15 cellular contexts compared by ENCODE assay signal in the genomic region with DNA sequence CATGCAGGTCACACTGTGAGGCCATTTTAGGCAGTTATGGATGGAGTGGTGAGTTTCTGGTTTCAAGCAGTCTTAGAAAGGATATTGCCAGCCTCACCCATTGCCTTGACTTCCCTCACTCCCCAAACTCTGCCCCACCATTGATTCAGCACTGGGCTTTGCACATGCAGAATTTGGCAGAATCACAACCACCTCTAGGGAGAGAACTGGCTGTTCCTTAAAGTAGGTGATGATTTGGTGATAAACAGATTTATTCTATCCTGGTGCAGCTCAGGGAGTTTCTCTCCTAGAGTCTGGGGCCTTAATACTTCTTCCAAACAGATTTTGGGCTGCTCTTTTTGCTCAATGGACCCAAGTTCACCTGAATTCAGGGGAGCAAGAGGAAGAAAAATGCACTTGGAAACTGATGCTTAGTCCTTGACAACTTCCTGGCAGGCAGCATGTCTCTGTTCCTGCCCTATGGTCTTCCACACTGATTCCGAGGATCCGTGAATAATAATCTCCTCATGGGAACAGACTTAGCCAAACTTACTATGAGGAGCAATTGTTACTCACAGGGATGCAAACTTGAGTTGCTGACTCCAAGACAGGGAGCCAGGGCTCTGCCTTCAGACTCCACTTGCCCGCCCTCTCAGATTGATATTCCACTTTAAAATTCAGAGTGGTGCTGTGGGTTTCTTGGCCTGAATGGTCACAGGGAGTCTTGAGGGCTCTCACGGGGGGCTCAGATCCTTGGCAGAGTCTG.
A peak's percentile ranks its signal among the peaks of the same experiment; 100 is the strongest.
DNase-seq lines count a peak whose midpoint lies in the region; ATAC-seq and TF ChIP-seq lines count a peak whose summit lies in the region.
"Had no signal": no experiment of that assay in that cellular context is flagged by ENCODE, and none has a peak within 500 bp of the region (broad histone marks: within the 10 kb centered on the region; RNA-seq: fewer than 3 reads in every experiment).

No MANE protein-coding gene starts in this region.

- no peak overlapping the region for H2AK5ac ChIP-seq in mesenchymal stem cell (ENCODE audit: low read length, severe bottlenecking)

- no peak overlapping the region for H2BK15ac ChIP-seq in mesenchymal stem cell (ENCODE audit: low read depth, poor library complexity, severe bottlenecking)

- no peak overlapping the region for H3K27ac ChIP-seq in mesenchymal stem cell (ENCODE audit: low read length, poor library complexity, severe bottlenecking)
- H3K27ac ChIP-seq in testis: peak overlapping the region; percentile 74 to 75
- H3K27ac ChIP-seq in OCI-LY7 (ENCODE audit: low read depth, low read length, poor library complexity, severe bottlenecking): no peak overlapping the region
- H3K27ac ChIP-seq: GM23248 had no signal

- H3K4me3 Mint-ChIP-seq in HFFc6: no peak overlapping the region; the same call in 1 of the 2 replicates
- H3K4me3 Mint-ChIP-seq in chondrocyte (ENCODE audit: unreplicated experiment): no peak overlapping the region
- H3K4me3 Mint-ChIP-seq: stimulated activated memory B cell treated with anti-CD40 and anti-IgM and Interleukin-4, amounts not matched to agents 10 μg/mL and 1 μg/mL and 100 μg/mL, for 72 hours had no signal

- no peaks in the 10 kb centered on the region for H3K9me2 ChIP-seq in OCI-LY7 (ENCODE audit: insufficient read depth, low read length)

- no peak overlapping the region for H3K14ac ChIP-seq in mesenchymal stem cell (ENCODE audit: low read length in 2 of 2)

- H3K4me1 ChIP-seq in mesenchymal stem cell (ENCODE audit: control insufficient read depth, insufficient read depth, low read depth, low read length): peaks cover 12% of the 10 kb centered on the region
- H3K4me1 ChIP-seq in testis: peaks cover 61% of the 10 kb centered on the region
- H3K4me1 ChIP-seq in OCI-LY7 (ENCODE audit: insufficient read depth, low read length, poor library complexity, severe bottlenecking): no peaks in the 10 kb centered on the region

- no peak overlapping the region for H2BK12ac ChIP-seq in mesenchymal stem cell (ENCODE audit: low read length in 2 of 2)

- no peak overlapping the region for H2BK5ac ChIP-seq in mesenchymal stem cell (ENCODE audit: low read depth, low read length, poor library complexity, severe bottlenecking)

- H3K27me3 Mint-ChIP-seq in HFFc6 (ENCODE audit: insufficient read depth) (peaks cover 14% of the 10 kb centered on the region), chondrocyte (ENCODE audit: low read depth) (no peaks in the 10 kb centered on the region)

- ATAC-seq in GM21576 (IDR thresholded peaks at IDR 0.05; ENCODE audit: unreplicated experiment): no peak
- ATAC-seq: stimulated activated memory B cell treated with anti-CD40 and anti-IgM and Interleukin-4, amounts not matched to agents 10 μg/mL and 1 μg/mL and 100 μg/mL, for 72 hours had no signal

- H4K8ac ChIP-seq in mesenchymal stem cell (ENCODE audit: low read length): no peak overlapping the region

- H3K9me3 ChIP-seq in mesenchymal stem cell (ENCODE audit: control insufficient read depth, low read length) (no peaks in the 10 kb centered on the region), testis (no peaks in the 10 kb centered on the region), OCI-LY7 (ENCODE audit: low read length) (no peaks in the 10 kb centered on the region)

- H3K4me2 ChIP-seq in mesenchymal stem cell (ENCODE audit: low read length, poor library complexity, severe bottlenecking): no peak overlapping the region
- H3K4me2 ChIP-seq in OCI-LY7 (ENCODE audit: low read length): no peak overlapping the region
- H3K4me2 ChIP-seq: smooth muscle cell had no signal

- peak overlapping the region; percentile 1; the same call in 1 of the 2 replicates for H3K27ac Mint-ChIP-seq in HFFc6
- peak overlapping the region; percentile 25 for H3K27ac Mint-ChIP-seq in chondrocyte (ENCODE audit: unreplicated experiment)
- H3K27ac Mint-ChIP-seq: stimulated activated memory B cell treated with anti-CD40 and anti-IgM and Interleukin-4, amounts not matched to agents 10 μg/mL and 1 μg/mL and 100 μg/mL, for 72 hours had no signal

- H2AFZ ChIP-seq in mesenchymal stem cell (ENCODE audit: low read depth, low read length) (no peak overlapping the region), OCI-LY7 (ENCODE audit: low read length) (no peak overlapping the region)
- H2AFZ ChIP-seq: GM23248 had no signal

- TF ChIP-seq CTCF in HFFc6 (IDR thresholded peaks at IDR 0.05) (no peak), chondrocyte (IDR thresholded peaks at IDR 0.05) (no peak), testis (IDR thresholded peaks at IDR 0.05) (no peak), OCI-LY7 (conservative IDR thresholded peaks at IDR 0.05; ENCODE audit: low read length) (no peak)

- H3K4ac ChIP-seq in mesenchymal stem cell (ENCODE audit: low read depth in 1 of 2, low read length in 2 of 2): no peak overlapping the region

- no peak overlapping the region for H4K91ac ChIP-seq in mesenchymal stem cell (ENCODE audit: low read length)

- H3K36me3 Mint-ChIP-seq in HFFc6 (ENCODE audit: low read depth): peaks cover 46% of the 10 kb centered on the region
- peaks cover 32% of the 10 kb centered on the region for H3K36me3 Mint-ChIP-seq in chondrocyte (ENCODE audit: low read depth)
- H3K36me3 Mint-ChIP-seq: stimulated activated memory B cell treated with anti-CD40 and anti-IgM and Interleukin-4, amounts not matched to agents 10 μg/mL and 1 μg/mL and 100 μg/mL, for 72 hours had no signal

- H4K20me1 ChIP-seq in OCI-LY7 (ENCODE audit: insufficient read depth, low read length): no peaks in the 10 kb centered on the region

- no peak overlapping the region for H3K18ac ChIP-seq in mesenchymal stem cell (ENCODE audit: low read depth in 1 of 2, low read length in 2 of 2)

- peaks cover 19 to 59% of the 10 kb centered on the region in 2 experiments for H3K36me3 ChIP-seq in mesenchymal stem cell (ENCODE audit: control insufficient read depth in 1 of 2, insufficient read depth in 2 of 2, low read depth in 1 of 2, low read length in 2 of 2)
- no peaks in the 10 kb centered on the region for H3K36me3 ChIP-seq in testis (ENCODE audit: low read depth, missing control alignments)
- no peaks in the 10 kb centered on the region for H3K36me3 ChIP-seq in OCI-LY7 (ENCODE audit: insufficient read depth, low read length)

- peaks cover 5% of the 10 kb centered on the region for H3K79me1 ChIP-seq in mesenchymal stem cell (replicated peaks; ENCODE audit: low read length, poor library complexity, severe bottlenecking)

- TF ChIP-seq POLR2A in testis (IDR thresholded peaks at IDR 0.05): no peak

- H3K79me2 ChIP-seq in OCI-LY7 (ENCODE audit: insufficient read depth, low read depth, low read length): no peaks in the 10 kb centered on the region

- H2BK120ac ChIP-seq in mesenchymal stem cell (ENCODE audit: low read depth, low read length): no peak overlapping the region

- no peak overlapping the region for H3K23ac ChIP-seq in mesenchymal stem cell (ENCODE audit: low read length in 2 of 2)

- H3K9me3 Mint-ChIP-seq in HFFc6 (no peaks in the 10 kb centered on the region), chondrocyte (ENCODE audit: low read depth) (no peaks in the 10 kb centered on the region)
- H3K9me3 Mint-ChIP-seq: stimulated activated memory B cell treated with anti-CD40 and anti-IgM and Interleukin-4, amounts not matched to agents 10 μg/mL and 1 μg/mL and 100 μg/mL, for 72 hours had no signal

- WGBS in mesenchymal stem cell: 94% methylated on average over 4 of the region's 4 CpGs
- 36% methylated on average over 3 to 4 of the region's 4 CpGs for WGBS in testis, 2 donors

- CTCF ChIA-PET in OCI-LY7 (lab: Charles Lee; ENCODE audit: unreplicated experiment): no interaction called here

- H3K9ac ChIP-seq in mesenchymal stem cell (ENCODE audit: low read length): peak overlapping the region; percentile 11
- H3K9ac ChIP-seq: GM23248 had no signal

- POLR2A ChIA-PET in OCI-LY7 (lab: Charles Lee): no interaction called here

- DNase-seq in HFFc6: no peak
- DNase-seq in chondrocyte (ENCODE audit: low spot score): no peak
- DNase-seq in mesenchymal stem cell: no peak
- no peak for DNase-seq in testis
- no peak for DNase-seq in OCI-LY7 (ENCODE audit: low spot score)
- DNase-seq in stimulated activated CD4-positive, alpha-beta T cell treated with anti-CD3 and anti-CD28 coated beads, Interleukin-4, amount 100 ng/mL, for 1 hour: no peak
- no peak for DNase-seq in T1000 (lab: John Stamatoyannopoulos, UW)
- DNase-seq: activated naive CD4-positive, alpha-beta T cell; GM23248; mesendoderm; SIG-M5; T-helper 2 cell had no signal

- no peaks in the 10 kb centered on the region for H3K27me3 ChIP-seq in mesenchymal stem cell (ENCODE audit: control insufficient read depth in 1 of 2, insufficient read depth in 1 of 2, low read length in 2 of 2)
- no peaks in the 10 kb centered on the region for H3K27me3 ChIP-seq in testis

- H3K4me1 Mint-ChIP-seq in HFFc6 (ENCODE audit: low read depth): peaks cover 23% of the 10 kb centered on the region
- peaks cover 14% of the 10 kb centered on the region for H3K4me1 Mint-ChIP-seq in chondrocyte (ENCODE audit: low read depth)
- H3K4me1 Mint-ChIP-seq: stimulated activated memory B cell treated with anti-CD40 and anti-IgM and Interleukin-4, amounts not matched to agents 10 μg/mL and 1 μg/mL and 100 μg/mL, for 72 hours had no signal

- H3K4me3 ChIP-seq in mesenchymal stem cell (ENCODE audit: insufficient read depth in 1 of 2, low read depth in 1 of 2, low read length in 2 of 2) (peak overlapping the region in 1 of 2 experiments; percentile 31), testis (no peak overlapping the region), OCI-LY7 (ENCODE audit: low read depth, low read length, poor library complexity, severe bottlenecking) (no peak overlapping the region)
- H3K4me3 ChIP-seq: GM23248, smooth muscle cell had no signal

- intact Hi-C loops in testis (cut with DNase I; ENCODE audit: low total_unique reads): no loop called here
- intact Hi-C loops in OCI-LY7 (cut with micrococcal nuclease; ENCODE audit: unreplicated experiment): no loop called here

- BruUV-seq in OCI-LY7 (replicated peaks; lab: Mats Ljungman, UMichigan): no TSS peak

Comparison
In these comparisons a context has a peak if more than half of its experiments do, and no peak if none do; other contexts are left out.
1. H3K27ac ChIP-seq: peak in testis (2 of 2); none in mesenchymal stem cell (single experiment) and OCI-LY7 (single experiment).